Comparison of ENCODE assay signal across 10 cellular contexts in the genomic region with DNA sequence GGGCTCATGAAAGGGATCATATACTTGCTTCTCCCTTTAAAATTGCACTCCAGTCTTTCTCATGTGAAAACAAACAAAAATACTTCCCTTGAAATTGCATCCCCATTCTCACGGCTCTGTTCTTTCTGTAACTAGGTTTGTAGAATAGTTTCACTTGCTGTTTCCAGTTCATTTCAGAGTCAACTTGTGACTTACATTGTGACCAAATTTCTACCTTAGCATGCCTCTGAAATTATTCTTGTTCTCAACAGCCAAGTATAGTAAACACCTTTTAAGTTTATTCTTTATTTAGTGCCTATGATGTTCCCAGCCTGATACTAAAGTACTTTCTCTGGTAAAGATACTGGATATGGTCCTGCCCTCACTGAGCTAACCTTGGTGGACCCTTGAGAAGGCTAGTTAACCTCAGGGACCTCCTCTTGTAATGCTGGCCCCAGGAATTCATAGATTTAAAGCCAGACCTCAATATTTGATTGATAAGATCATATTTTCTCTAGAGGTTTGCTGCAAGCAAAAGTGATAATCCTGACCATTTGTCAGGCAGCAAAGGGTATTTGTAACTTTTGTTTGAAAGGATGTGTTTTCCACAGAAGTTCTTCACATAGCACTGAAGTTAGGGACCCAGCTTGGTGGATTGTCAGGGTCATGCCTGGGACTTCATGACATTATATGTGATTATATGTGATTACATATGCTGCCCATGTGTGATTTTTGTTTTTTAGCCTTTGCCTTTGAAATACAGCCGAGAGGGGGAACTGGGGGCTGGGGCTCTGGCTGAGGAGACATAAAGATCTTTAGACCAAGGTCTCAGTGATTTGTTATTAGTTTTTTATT. TPM values are rescaled to one million over a fixed set of nuclear protein-coding genes. Genes with fewer than 3 reads are reported as not detected.
DNase-seq lines count a peak whose midpoint lies in the region; ATAC-seq lines count a peak whose summit lies in the region.
"Had no signal": no experiment of that assay in that cellular context is flagged by ENCODE, and none has a peak within 500 bp of the region (broad histone marks: within the 10 kb centered on the region; RNA-seq: fewer than 3 reads in every experiment).

No MANE protein-coding gene starts in this region.

- no peak overlapping the region for H2BK5ac ChIP-seq in mesendoderm (ENCODE audit: low read length)

- no peak overlapping the region for H3K27ac ChIP-seq in mesendoderm (ENCODE audit: low read depth, low read length)
- H3K27ac ChIP-seq: right lobe of liver, thoracic aorta had no signal

- no peak overlapping the region for H3K56ac ChIP-seq in mesendoderm (ENCODE audit: low read length)

- H2BK120ac ChIP-seq in mesendoderm (ENCODE audit: low read depth, low read length): no peak overlapping the region

- no peak overlapping the region for H4K8ac ChIP-seq in mesendoderm (ENCODE audit: low read depth, low read length)

- no peak overlapping the region for H2AK5ac ChIP-seq in mesendoderm (ENCODE audit: low read length)

- no peaks in the 10 kb centered on the region for H3K27me3 Mint-ChIP-seq in activated naive CD8-positive, alpha-beta T cell treated with anti-CD3 and anti-CD28 coated beads, Interleukin-2, amount 10 ng/mL, durations not matched to agents 7 days and 5 days

- no peak overlapping the region for H3K4me2 ChIP-seq in mesendoderm (ENCODE audit: low read length)

- no peaks in the 10 kb centered on the region for H3K79me1 ChIP-seq in mesendoderm (ENCODE audit: low read length)

- peak overlapping the region; percentile 60 for H3K4me3 Mint-ChIP-seq in activated naive CD8-positive, alpha-beta T cell treated with anti-CD3 and anti-CD28 coated beads, Interleukin-2, amount 10 ng/mL, durations not matched to agents 7 days and 5 days

- DNase-seq in CD1c-positive myeloid dendritic cell (ENCODE audit: extremely low spot score): peak; percentile 21
- DNase-seq in activated naive CD8-positive, alpha-beta T cell treated with anti-CD3 and anti-CD28 coated beads, Interleukin-2, amount 10 ng/mL, durations not matched to agents 7 days and 5 days: no peak
- DNase-seq in DMS153 (lab: John Stamatoyannopoulos, UW): no peak
- DNase-seq in NCI-H128 (lab: John Stamatoyannopoulos, UW; ENCODE audit: unreplicated experiment): no peak
- DNase-seq in mesendoderm: no peak
- DNase-seq in NCI-H1694 (lab: John Stamatoyannopoulos, UW): no peak
- DNase-seq: right lobe of liver had no signal

- H3K79me2 ChIP-seq in mesendoderm (ENCODE audit: control insufficient read depth, insufficient read depth, low read length): no peaks in the 10 kb centered on the region

- H3K4me1 ChIP-seq in mesendoderm (ENCODE audit: control insufficient read depth, low read depth, low read length): no peaks in the 10 kb centered on the region
- H3K4me1 ChIP-seq: right lobe of liver had no signal

- H3K36me3 Mint-ChIP-seq in activated naive CD8-positive, alpha-beta T cell treated with anti-CD3 and anti-CD28 coated beads, Interleukin-2, amount 10 ng/mL, durations not matched to agents 7 days and 5 days: peaks cover 10% of the 10 kb centered on the region

- no peak overlapping the region for H3K4me3 ChIP-seq in mesendoderm (ENCODE audit: low read length)
- H3K4me3 ChIP-seq: right lobe of liver, thoracic aorta had no signal

- no peak overlapping the region for H3K18ac ChIP-seq in mesendoderm (ENCODE audit: low read length)

- H3K36me3 ChIP-seq in mesendoderm (ENCODE audit: control insufficient read depth, insufficient read depth, low read length): peaks cover 2% of the 10 kb centered on the region
- H3K36me3 ChIP-seq: right lobe of liver, thoracic aorta had no signal

- POLR2A ChIA-PET in activated naive CD8-positive, alpha-beta T cell treated with anti-CD3 and anti-CD28 coated beads, Interleukin-2, amount 10 ng/mL, durations not matched to agents 7 days and 5 days (lab: Charles Lee): interaction anchor here (1.1 kb wide), 2 partner anchors 90 to 177 kb away, joined by 4 read pairs; no protein-coding TSS in a partner anchor

- no CpG with 5 or more reads among the region's 2 CpGs for WGBS in mesendoderm (ENCODE audit: extremely low coverage, insufficient coverage, low lambda C conversion rate)

- H2BK15ac ChIP-seq in mesendoderm (replicated peaks; ENCODE audit: low read depth): no peak overlapping the region

- no peak overlapping the region for H3K9ac ChIP-seq in mesendoderm (ENCODE audit: low read length)

- H3K9me3 Mint-ChIP-seq in activated naive CD8-positive, alpha-beta T cell treated with anti-CD3 and anti-CD28 coated beads, Interleukin-2, amount 10 ng/mL, durations not matched to agents 7 days and 5 days: peaks cover 8% of the 10 kb centered on the region

- H3K27ac Mint-ChIP-seq in activated naive CD8-positive, alpha-beta T cell treated with anti-CD3 and anti-CD28 coated beads, Interleukin-2, amount 10 ng/mL, durations not matched to agents 7 days and 5 days: peak overlapping the region; percentile 88

- no peaks in the 10 kb centered on the region for H3K27me3 ChIP-seq in mesendoderm (ENCODE audit: insufficient read depth, low read length, poor library complexity)
- H3K27me3 ChIP-seq: right lobe of liver had no signal

- no peak overlapping the region for H4K5ac ChIP-seq in mesendoderm (ENCODE audit: low read length)

- H3K23ac ChIP-seq in mesendoderm (ENCODE audit: low read length): no peak overlapping the region

- peaks cover 44% of the 10 kb centered on the region for H3K4me1 Mint-ChIP-seq in activated naive CD8-positive, alpha-beta T cell treated with anti-CD3 and anti-CD28 coated beads, Interleukin-2, amount 10 ng/mL, durations not matched to agents 7 days and 5 days

- H3K4ac ChIP-seq in mesendoderm (ENCODE audit: low read depth, low read length): no peak overlapping the region

- peak; percentile 29 for ATAC-seq in GM19025 (IDR thresholded peaks at IDR 0.05; ENCODE audit: low read depth, unreplicated experiment)
- ATAC-seq in HG03196 (IDR thresholded peaks at IDR 0.05; ENCODE audit: unreplicated experiment): peak; percentile 48
- peak; percentile 38 for ATAC-seq in activated naive CD8-positive, alpha-beta T cell treated with anti-CD3 and anti-CD28 coated beads, Interleukin-2, amount 10 ng/mL, durations not matched to agents 7 days and 5 days (ENCODE audit: low read depth)

RNA-seq across cellular contexts. Expression of a gene that starts 29.6 kb away (rescaled TPM):
- total RNA-seq in activated naive CD8-positive, alpha-beta T cell treated with anti-CD3 and anti-CD28 coated beads, Interleukin-2, amount 10 ng/mL, durations not matched to agents 7 days and 5 days: under 1 TPM; 0.06 to 0.34 TPM
- 36.5 TPM for polyA plus RNA-seq in mesendoderm (2013, experiment 1 of 2)
- polyA plus RNA-seq in mesendoderm (2013, experiment 2 of 2): 35.7 TPM
